Comparison of ENCODE assay signal across 12 cellular contexts in genomic region chr3:53193466-53194217, GRCh38. TPM values are rescaled to one million over a fixed set of nuclear protein-coding genes. Genes with fewer than 3 reads are reported as not detected.
DNase-seq lines count a peak whose midpoint lies in the region; ATAC-seq, FAIRE-seq and TF ChIP-seq lines count a peak whose summit lies in the region.
"Had no signal": no experiment of that assay in that cellular context is flagged by ENCODE, and none has a peak within 500 bp of the region (broad histone marks: within the 10 kb centered on the region; RNA-seq: fewer than 3 reads in every experiment).

No MANE protein-coding gene starts in this region.

- H3K27ac Mint-ChIP-seq in neural progenitor cell = no peak overlapping the region
- H3K27ac Mint-ChIP-seq in CD4-positive, alpha-beta T cell = no peak overlapping the region
- H3K27ac Mint-ChIP-seq: stimulated activated naive CD8-positive, alpha-beta T cell treated with anti-CD3 and anti-CD28 coated beads, Interleukin-15, Interleukin-2, amounts not matched to agents 100 ng/mL and 50 ng/mL, for 24 hours had no signal

- H3K9me3 Mint-ChIP-seq in neural progenitor cell = no peaks in the 10 kb centered on the region
- H3K9me3 Mint-ChIP-seq in CD4-positive, alpha-beta T cell = no peaks in the 10 kb centered on the region
- H3K9me3 Mint-ChIP-seq: stimulated activated naive CD8-positive, alpha-beta T cell treated with anti-CD3 and anti-CD28 coated beads, Interleukin-15, Interleukin-2, amounts not matched to agents 100 ng/mL and 50 ng/mL, for 24 hours had no signal

- no peaks in the 10 kb centered on the region for H3K9me1 ChIP-seq in endothelial cell of umbilical vein (replicated peaks; ENCODE audit: control insufficient read depth, extremely low read depth, insufficient read depth, low read length)

- POLR2A ChIA-PET in endothelial cell of umbilical vein (lab: Charles Lee) = no interaction called here
- POLR2A ChIA-PET in CD4-positive, alpha-beta T cell (lab: Charles Lee) = no interaction called here

- H3K27ac ChIP-seq in 22Rv1 (peak overlapping the region; percentile 61), Karpas-422 (ENCODE audit: low read length) (peak overlapping the region; percentile 68), endothelial cell of umbilical vein (ENCODE audit: insufficient read depth, low read depth, low read length) (no peak overlapping the region), neural progenitor cell (no peak overlapping the region)
- no peak overlapping the region for H3K27ac ChIP-seq in CD4-positive, alpha-beta T cell (ENCODE audit: low read depth, low read length)

- no peaks in the 10 kb centered on the region for H3K27me3 ChIP-seq in Karpas-422 (ENCODE audit: low read length)
- H3K27me3 ChIP-seq in endothelial cell of umbilical vein (ENCODE audit: control insufficient read depth in 2 of 2, insufficient read depth in 2 of 2, low read length in 2 of 2) = no peaks in the 10 kb centered on the region
- H3K27me3 ChIP-seq in neural progenitor cell = no peaks in the 10 kb centered on the region
- no peaks in the 10 kb centered on the region for H3K27me3 ChIP-seq in CD4-positive, alpha-beta T cell (ENCODE audit: control insufficient read depth, insufficient read depth, low read length)

- TF ChIP-seq POLR2A in endothelial cell of umbilical vein (IDR thresholded peaks at IDR 0.05; ENCODE audit: low read depth, low read length) = no peak
- TF ChIP-seq POLR2A in H54 (IDR thresholded peaks at IDR 0.05; ENCODE audit: low read depth, low read length) = no peak

- H2AFZ ChIP-seq in Karpas-422 (ENCODE audit: low read length) (no peak overlapping the region), endothelial cell of umbilical vein (ENCODE audit: low read depth, low read length) (no peak overlapping the region), neural progenitor cell (replicated peaks) (peak overlapping the region; percentile 46)

- H3K4me1 ChIP-seq in Karpas-422 (ENCODE audit: low read length) (peaks cover 89% of the 10 kb centered on the region), endothelial cell of umbilical vein (ENCODE audit: control insufficient read depth, extremely low read depth, insufficient read depth, low read length) (peaks cover 11% of the 10 kb centered on the region), neural progenitor cell (peaks cover 10% of the 10 kb centered on the region)

- in situ Hi-C loops in KBM-7 (cut with MboI; ENCODE audit: low pct_unique_long_range_greater_than_20kb, low sequenced_read_pairs) = no loop called here

- no peak for TF ChIP-seq CTCF in 22Rv1 (IDR thresholded peaks at IDR 0.05)
- no peak for TF ChIP-seq CTCF in endothelial cell of umbilical vein (IDR thresholded peaks at IDR 0.05; ENCODE audit: extremely low read depth in 1 of 2, insufficient read depth in 1 of 2, low read depth in 1 of 2, low read length in 2 of 2)
- no peak for TF ChIP-seq CTCF in neural progenitor cell (IDR thresholded peaks at IDR 0.05)
- no peak for TF ChIP-seq CTCF in CD4-positive, alpha-beta T cell (IDR thresholded peaks at IDR 0.05)

- H3K27me3 Mint-ChIP-seq in neural progenitor cell (ENCODE audit: insufficient read depth, low read depth) = peaks cover 7% of the 10 kb centered on the region
- no peaks in the 10 kb centered on the region for H3K27me3 Mint-ChIP-seq in CD4-positive, alpha-beta T cell

- H3K36me3 Mint-ChIP-seq in neural progenitor cell = no peaks in the 10 kb centered on the region
- peaks cover 24% of the 10 kb centered on the region for H3K36me3 Mint-ChIP-seq in CD4-positive, alpha-beta T cell (ENCODE audit: low read depth)

- FAIRE-seq in endothelial cell of umbilical vein (lab: Jason Lieb, UNC) = peak; percentile 4
- no peak for FAIRE-seq in H54 (lab: Jason Lieb, UNC)

- H3K9ac ChIP-seq in Karpas-422 (ENCODE audit: low read length) (peak overlapping the region; percentile 14; the same call in 1 of the 2 replicates), endothelial cell of umbilical vein (replicated peaks; ENCODE audit: extremely low read depth, insufficient read depth, low read length) (no peak overlapping the region), neural progenitor cell (no peak overlapping the region)

- CTCF ChIA-PET in endothelial cell of umbilical vein (lab: Charles Lee) = interaction anchor here (1.6 to 8.2 kb wide), 4 partner anchors 59 to 79 kb away, joined by 8 to 199 read pairs (median 89); no protein-coding TSS in a partner anchor
- CTCF ChIA-PET in CD4-positive, alpha-beta T cell (lab: Charles Lee) = interaction anchor here (1.7 kb wide), 1 partner anchor 79 kb away, joined by 4 read pairs; no protein-coding TSS in a partner anchor

- DNase-seq in Karpas-422 (no peak), endothelial cell of umbilical vein (ENCODE audit: low read depth, low spot score) (no peak), neural progenitor cell (ENCODE audit: low spot score) (peak; percentile 41), KBM-7 (no peak), NCI-H1930 (lab: John Stamatoyannopoulos, UW) (no peak), H54 (ENCODE audit: insufficient read length, low spot score) (no peak)
- DNase-seq in CD4-positive, alpha-beta T cell = no peak
- DNase-seq: activated T-cell treated with anti-CD3 and anti-CD28 coated beads for 4 hours; erythroblast; stimulated activated CD4-positive, alpha-beta T cell treated with anti-CD3 and anti-CD28 coated beads, Interleukin-2, amount 100 ng/mL, for 48 hours had no signal

- intact Hi-C loops in endothelial cell of umbilical vein (cut with micrococcal nuclease) = loop anchor here (2.0 kb wide), 1 partner anchor 33 kb away; the partner anchor contains the start of gene PRKCD
- intact Hi-C loops in CD4-positive, alpha-beta T cell (cut with DNase I, micrococcal nuclease) = no loop called here

- H3K36me3 ChIP-seq in Karpas-422 (ENCODE audit: insufficient read depth, low read length) = peaks cover 21% of the 10 kb centered on the region
- H3K36me3 ChIP-seq in endothelial cell of umbilical vein (ENCODE audit: control insufficient read depth in 2 of 2, extremely low read depth in 1 of 2, insufficient read depth in 2 of 2, low read length in 2 of 2) = peaks cover 0 to 3% of the 10 kb centered on the region in 2 experiments
- H3K36me3 ChIP-seq in neural progenitor cell = no peaks in the 10 kb centered on the region

- H3K9me3 ChIP-seq in Karpas-422 (ENCODE audit: low read length) (no peaks in the 10 kb centered on the region), endothelial cell of umbilical vein (replicated peaks; ENCODE audit: control insufficient read depth, insufficient read depth, low read length) (no peaks in the 10 kb centered on the region), neural progenitor cell (ENCODE audit: low read depth) (no peaks in the 10 kb centered on the region)
- H3K9me3 ChIP-seq in CD4-positive, alpha-beta T cell (ENCODE audit: control insufficient read depth, low read length) = no peaks in the 10 kb centered on the region

- H3K9me2 ChIP-seq in Karpas-422 (replicated peaks; ENCODE audit: insufficient read depth, low read length) = no peaks in the 10 kb centered on the region

- H3K4me2 ChIP-seq in Karpas-422 (ENCODE audit: low read depth, low read length, poor library complexity, severe bottlenecking) (no peak overlapping the region), endothelial cell of umbilical vein (ENCODE audit: insufficient read depth, low read length) (no peak overlapping the region), neural progenitor cell (no peak overlapping the region)

- H3K4me1 Mint-ChIP-seq in neural progenitor cell = peaks cover 18% of the 10 kb centered on the region
- H3K4me1 Mint-ChIP-seq in CD4-positive, alpha-beta T cell (ENCODE audit: low read depth) = peaks cover 4% of the 10 kb centered on the region

- H4K20me1 ChIP-seq in Karpas-422 (ENCODE audit: insufficient read depth, low read depth, low read length) (no peaks in the 10 kb centered on the region), endothelial cell of umbilical vein (replicated peaks; ENCODE audit: control insufficient read depth, extremely low read depth, insufficient read depth, low read length) (no peaks in the 10 kb centered on the region), neural progenitor cell (ENCODE audit: low read depth) (no peaks in the 10 kb centered on the region)

- H3K4me3 ChIP-seq in Karpas-422 (ENCODE audit: low read length) (no peak overlapping the region), endothelial cell of umbilical vein (replicated peaks in 1 of 3; ENCODE audit: insufficient read depth in 1 of 3, low read depth in 1 of 3, low read length in 3 of 3) (no peak overlapping the region), neural progenitor cell (no peak overlapping the region)

- no peak for ATAC-seq in CD4-positive, alpha-beta T cell (ENCODE audit: poor library complexity)

- BruUV-seq in endothelial cell of umbilical vein (replicated peaks; lab: Mats Ljungman, UMichigan) = no TSS peak

- H3F3A ChIP-seq in neural progenitor cell (ENCODE audit: low read depth) = peaks cover 6% of the 10 kb centered on the region

- dilution Hi-C loops in endothelial cell of umbilical vein (cut with MboI; ENCODE audit: extremely low pct_ligation_motif_present, low sequenced_read_pairs) = no loop called here

- H3K4me3 Mint-ChIP-seq in neural progenitor cell = no peak overlapping the region
- no peak overlapping the region for H3K4me3 Mint-ChIP-seq in CD4-positive, alpha-beta T cell
- H3K4me3 Mint-ChIP-seq: stimulated activated naive CD8-positive, alpha-beta T cell treated with anti-CD3 and anti-CD28 coated beads, Interleukin-15, Interleukin-2, amounts not matched to agents 100 ng/mL and 50 ng/mL, for 24 hours had no signal

- peaks cover 9% of the 10 kb centered on the region for H3K79me2 ChIP-seq in Karpas-422 (ENCODE audit: low read length)
- no peaks in the 10 kb centered on the region for H3K79me2 ChIP-seq in endothelial cell of umbilical vein (ENCODE audit: control insufficient read depth, insufficient read depth, low read length)
- no peaks in the 10 kb centered on the region for H3K79me2 ChIP-seq in neural progenitor cell (ENCODE audit: low read depth)

TF ChIP-seq in endothelial cell of umbilical vein, 7 proteins besides CTCF, POLR2A, EP300 and RAD21 (continues in another document):
- no peak for TF ChIP-seq EZH2 (IDR thresholded peaks at IDR 0.05; ENCODE audit: borderline replicate concordance, low read depth, low read length, severe bottlenecking)

RNA-seq across cellular contexts. Expression of gene PRKCD, which starts 32.6 kb away (rescaled TPM):
- total RNA-seq in Karpas-422 (2014; rRNA removed; shearing (Covaris generic); ENCODE audit: low replicate concordance) = 22.7 and 27.9 TPM in 2 replicates
- 15.5 and 17.5 TPM in 2 replicates for total RNA-seq in endothelial cell of umbilical vein
- polyA plus RNA-seq in endothelial cell of umbilical vein = 16.4 and 19.0 TPM in 2 replicates
- polyA plus RNA-seq in endothelial cell of umbilical vein (2011; cell fraction: cytosol; rRNA removed) = 18.3 and 20.3 TPM in 2 replicates
- 33.3 and 33.5 TPM in 2 replicates for polyA plus RNA-seq in endothelial cell of umbilical vein (2011; cell fraction: nucleus; rRNA removed)
- 17.4 and 20.6 TPM in 2 replicates for polyA plus RNA-seq in endothelial cell of umbilical vein (2012)
- polyA minus RNA-seq in endothelial cell of umbilical vein = 18.7 and 19.7 TPM in 2 replicates
- 12.4 TPM for polyA minus RNA-seq in endothelial cell of umbilical vein (2011; cell fraction: cytosol; rRNA and poly(A)+ RNA removed)
- polyA minus RNA-seq in endothelial cell of umbilical vein (2011; cell fraction: nucleus; rRNA and poly(A)+ RNA removed) = 5.4 and 11.8 TPM in 2 replicates
- total RNA-seq in neural progenitor cell (ENCODE audit: low replicate concordance) = 4.9 and 8.9 TPM in 2 replicates
- 10 to 100 TPM; 18.1 to 20.1 TPM for total RNA-seq in CD4-positive, alpha-beta T cell

Comparison
In these comparisons a context has a peak if more than half of its experiments do, and no peak if none do; other contexts are left out.
1. H3K27ac ChIP-seq: peak in 22Rv1 (single experiment) and Karpas-422 (single experiment); none in endothelial cell of umbilical vein (single experiment), neural progenitor cell (single experiment) and CD4-positive, alpha-beta T cell (single experiment).